2 cellular contexts compared by ENCODE assay signal in genomic region chr2:98823196-98824166, GRCh38.
TF ChIP-seq lines count a peak whose summit lies in the region.

No MANE protein-coding gene starts in this region.

TF ChIP-seq in SK-N-SH, 30 proteins besides CTCF, POLR2A, EP300 and RAD21 (continued from another document):
- TF ChIP-seq, protein P1, sequence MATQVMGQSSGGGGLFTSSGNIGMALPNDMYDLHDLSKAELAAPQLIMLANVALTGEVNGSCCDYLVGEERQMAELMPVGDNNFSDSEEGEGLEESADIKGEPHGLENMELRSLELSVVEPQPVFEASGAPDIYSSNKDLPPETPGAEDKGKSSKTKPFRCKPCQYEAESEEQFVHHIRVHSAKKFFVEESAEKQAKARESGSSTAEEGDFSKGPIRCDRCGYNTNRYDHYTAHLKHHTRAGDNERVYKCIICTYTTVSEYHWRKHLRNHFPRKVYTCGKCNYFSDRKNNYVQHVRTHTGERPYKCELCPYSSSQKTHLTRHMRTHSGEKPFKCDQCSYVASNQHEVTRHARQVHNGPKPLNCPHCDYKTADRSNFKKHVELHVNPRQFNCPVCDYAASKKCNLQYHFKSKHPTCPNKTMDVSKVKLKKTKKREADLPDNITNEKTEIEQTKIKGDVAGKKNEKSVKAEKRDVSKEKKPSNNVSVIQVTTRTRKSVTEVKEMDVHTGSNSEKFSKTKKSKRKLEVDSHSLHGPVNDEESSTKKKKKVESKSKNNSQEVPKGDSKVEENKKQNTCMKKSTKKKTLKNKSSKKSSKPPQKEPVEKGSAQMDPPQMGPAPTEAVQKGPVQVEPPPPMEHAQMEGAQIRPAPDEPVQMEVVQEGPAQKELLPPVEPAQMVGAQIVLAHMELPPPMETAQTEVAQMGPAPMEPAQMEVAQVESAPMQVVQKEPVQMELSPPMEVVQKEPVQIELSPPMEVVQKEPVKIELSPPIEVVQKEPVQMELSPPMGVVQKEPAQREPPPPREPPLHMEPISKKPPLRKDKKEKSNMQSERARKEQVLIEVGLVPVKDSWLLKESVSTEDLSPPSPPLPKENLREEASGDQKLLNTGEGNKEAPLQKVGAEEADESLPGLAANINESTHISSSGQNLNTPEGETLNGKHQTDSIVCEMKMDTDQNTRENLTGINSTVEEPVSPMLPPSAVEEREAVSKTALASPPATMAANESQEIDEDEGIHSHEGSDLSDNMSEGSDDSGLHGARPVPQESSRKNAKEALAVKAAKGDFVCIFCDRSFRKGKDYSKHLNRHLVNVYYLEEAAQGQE (IDR thresholded peaks at IDR 0.05; ENCODE audit: low read depth, low read length), result no peak
- no peak for TF ChIP-seq MXI1 (IDR thresholded peaks at IDR 0.05; ENCODE audit: low read depth, low read length)

TF ChIP-seq in SK-N-SH treated with all-trans-retinoic acid at 6 μM for 48 hours, 23 proteins besides CTCF, POLR2A, EP300 and RAD21 (continued from another document):
- TF ChIP-seq TSHZ2 (CRISPR knock-in tag; IDR thresholded peaks at IDR 0.05) (no peak), RARB (CRISPR knock-in tag; IDR thresholded peaks at IDR 0.05) (no peak), GLIS3 (CRISPR knock-in tag; IDR thresholded peaks at IDR 0.05) (no peak), TOX (CRISPR knock-in tag; IDR thresholded peaks at IDR 0.05; ENCODE audit: borderline replicate concordance) (no peak), ZNF565 (CRISPR knock-in tag; conservative IDR thresholded peaks at IDR 0.05; ENCODE audit: low read depth) (no peak), CSDC2 (CRISPR knock-in tag; IDR thresholded peaks at IDR 0.05) (no peak), SNAI2 (CRISPR knock-in tag; IDR thresholded peaks at IDR 0.05) (no peak)
